ENCODE assay signal across 30 cellular contexts in the genomic region with DNA sequence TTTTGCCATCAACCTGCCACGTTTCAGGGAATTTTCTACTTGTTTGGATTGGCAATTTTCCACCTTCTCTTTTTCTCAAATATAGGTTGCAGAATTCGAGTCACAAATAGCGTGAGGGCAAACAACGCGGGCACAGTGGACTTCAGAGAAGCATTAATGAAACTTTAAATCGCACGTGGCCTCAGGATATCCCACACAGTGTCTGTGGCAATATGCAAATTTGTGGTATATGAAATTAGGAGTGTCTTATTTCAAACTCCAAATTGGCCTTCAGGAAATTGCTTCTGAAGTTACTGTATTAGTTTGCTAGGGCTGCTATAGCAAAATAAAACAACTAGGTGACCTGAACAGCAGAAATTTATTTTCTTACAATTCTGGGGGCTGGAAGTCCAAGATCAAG.
"Had no signal": no experiment of that assay in that cellular context is flagged by ENCODE, and none has a peak within 500 bp of the region (broad histone marks: within the 10 kb centered on the region; RNA-seq: fewer than 3 reads in every experiment).

No MANE protein-coding gene starts in this region.

- DNase-seq: activated B cell treated with CpG ODN at 0.5 μM for 24 hours; activated CD4-positive, alpha-beta T cell treated with anti-CD3 and anti-CD28 coated beads for 48 hours; activated CD4-positive, alpha-beta T cell treated with anti-CD3 and anti-CD28 coated beads, Interleukin-2, amount 50 U/mL, for 1 hour; activated CD4-positive, alpha-beta T cell treated with anti-CD3 and anti-CD28 coated beads, Interleukin-2, amount 50 U/mL, for 48 hours; activated CD8-positive, alpha-beta memory T cell treated with anti-CD3 and anti-CD28 coated beads, Interleukin-2, amount 10 ng/mL, durations not matched to agents 7 days and 5 days; activated CD8-positive, alpha-beta memory T cell treated with anti-CD3 and anti-CD28 coated beads, Interleukin-2, amount 50 U/mL, for 4 hours; activated CD8-positive, alpha-beta T cell treated with anti-CD3 and anti-CD28 coated beads, Interleukin-2, amount 10 ng/mL, durations not matched to agents 7 days and 5 days; activated effector memory CD4-positive, alpha-beta T cell treated with anti-CD3 and anti-CD28 coated beads, Interleukin-2, amount 50 U/mL, for 16 hours; activated naive CD4-positive, alpha-beta T cell treated with anti-CD3 and anti-CD28 coated beads for 36 hours; activated naive CD8-positive, alpha-beta T cell treated with anti-CD3 and anti-CD28 coated beads for 36 hours; activated naive CD8-positive, alpha-beta T cell treated with anti-CD3 and anti-CD28 coated beads, Interleukin-2, amount 50 U/mL, for 24 hours; activated T-cell treated with anti-CD3 and anti-CD28 coated beads, Interleukin-2, amount 50 U/mL, for 1 hour; activated T-cell treated with anti-CD3 and anti-CD28 coated beads, Interleukin-2, amount 50 U/mL, for 48 hours; adrenal gland; amygdala; aorta; body of pancreas; caudate nucleus; cortex of kidney; dermis blood vessel endothelial cell; effector CD4-positive, alpha-beta T cell; effector memory CD8-positive, alpha-beta T cell; erythroblast; foreskin keratinocyte; gastrocnemius medialis; glutamatergic neuron; heart left ventricle; T1000; WERI-Rb-1 had no signal

- ATAC-seq: activated CD4-positive, CD25-positive, alpha-beta regulatory T cell treated with anti-CD3 and anti-CD28 coated beads, Interleukin-2, amount 50 U/mL, for 24 hours; activated CD8-positive, alpha-beta memory T cell treated with anti-CD3 and anti-CD28 coated beads, Interleukin-2, amount 10 ng/mL, durations not matched to agents 7 days and 5 days; activated CD8-positive, alpha-beta T cell treated with anti-CD3 and anti-CD28 coated beads, Interleukin-2, amount 10 ng/mL, durations not matched to agents 7 days and 5 days; activated naive CD8-positive, alpha-beta T cell treated with anti-CD3 and anti-CD28 coated beads, Interleukin-2, amount 50 U/mL, for 24 hours; body of pancreas; effector memory CD8-positive, alpha-beta T cell; foreskin keratinocyte; gastrocnemius medialis; heart left ventricle had no signal
